Comparison of ENCODE assay signal across 1 cellular context in the genomic region with DNA sequence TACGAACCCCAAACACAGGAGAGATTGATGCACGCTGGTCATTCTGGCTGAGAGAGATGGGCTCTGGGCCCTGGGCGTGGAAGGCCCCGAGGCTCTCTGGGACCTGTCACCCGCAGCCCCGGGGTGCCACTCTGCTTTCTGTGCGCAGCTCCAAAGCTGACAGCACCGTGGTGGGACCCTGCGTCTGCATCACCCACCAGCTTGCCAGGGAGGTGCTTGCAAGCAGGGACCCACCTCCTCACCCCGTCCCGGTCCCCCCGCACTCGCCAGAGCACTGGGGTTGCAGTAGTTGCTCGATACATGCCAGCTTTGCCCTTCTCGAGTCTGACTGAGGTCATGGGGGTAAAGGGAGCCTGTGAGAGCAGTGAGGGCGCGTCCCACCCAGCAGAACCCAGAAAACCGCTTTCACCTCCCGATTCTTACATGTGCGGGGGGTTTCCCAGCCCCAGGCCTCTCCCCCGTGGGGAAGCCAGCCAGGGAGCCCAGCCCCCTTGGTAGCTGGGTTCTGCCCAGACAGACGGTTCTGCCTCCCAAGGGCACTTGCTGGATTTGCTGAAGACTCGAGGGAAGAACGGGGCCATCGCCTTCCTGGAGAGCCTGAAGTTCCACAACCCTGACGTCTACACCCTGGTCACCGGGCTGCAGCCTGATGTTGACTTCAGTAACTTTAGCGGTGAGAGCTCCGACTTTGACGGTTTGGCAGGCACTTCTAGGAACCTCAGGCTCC.
TF ChIP-seq lines count a peak whose summit lies in the region.

No MANE protein-coding gene starts in this region.

TF ChIP-seq in H1, 55 proteins besides CTCF, POLR2A, EP300 and RAD21:
- no peak for TF ChIP-seq TAF7 (optimal IDR thresholded peaks at IDR 0.05; ENCODE audit: borderline replicate concordance, low read depth, low read length)
- no peak for TF ChIP-seq EZH2 (IDR thresholded peaks at IDR 0.05; ENCODE audit: low read depth, low read length, severe bottlenecking)
- TF ChIP-seq BACH1 (IDR thresholded peaks at IDR 0.05; ENCODE audit: low read length) = no peak
- no peak for TF ChIP-seq JUND (IDR thresholded peaks at IDR 0.05; ENCODE audit: low read length)
- TF ChIP-seq TEAD4 (IDR thresholded peaks at IDR 0.05; ENCODE audit: low read depth, low read length) = no peak
- TF ChIP-seq KDM1A (IDR thresholded peaks at IDR 0.05; ENCODE audit: borderline replicate concordance, low read length) = no peak
- no peak for TF ChIP-seq CBX8 (IDR thresholded peaks at IDR 0.05; ENCODE audit: borderline replicate concordance, low read depth, low read length)
- no peak for TF ChIP-seq MAFK (IDR thresholded peaks at IDR 0.05; ENCODE audit: low read depth, low read length)
- no peak for TF ChIP-seq SIN3A (conservative IDR thresholded peaks at IDR 0.05 in 1 of 2, IDR thresholded peaks at IDR 0.05 in 1 of 2; ENCODE audit: low read depth in 1 of 2, low read length in 2 of 2)
- TF ChIP-seq SP4 (IDR thresholded peaks at IDR 0.05; ENCODE audit: low read length) = no peak
- TF ChIP-seq JUN (IDR thresholded peaks at IDR 0.05; ENCODE audit: low read depth, low read length) = no peak
- no peak for TF ChIP-seq ASH2L (IDR thresholded peaks at IDR 0.05; ENCODE audit: low read length)
- TF ChIP-seq SP2 (IDR thresholded peaks at IDR 0.05; ENCODE audit: low read length) = no peak
- TF ChIP-seq, protein P1, sequence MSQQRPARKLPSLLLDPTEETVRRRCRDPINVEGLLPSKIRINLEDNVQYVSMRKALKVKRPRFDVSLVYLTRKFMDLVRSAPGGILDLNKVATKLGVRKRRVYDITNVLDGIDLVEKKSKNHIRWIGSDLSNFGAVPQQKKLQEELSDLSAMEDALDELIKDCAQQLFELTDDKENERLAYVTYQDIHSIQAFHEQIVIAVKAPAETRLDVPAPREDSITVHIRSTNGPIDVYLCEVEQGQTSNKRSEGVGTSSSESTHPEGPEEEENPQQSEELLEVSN (IDR thresholded peaks at IDR 0.05) = no peak
- TF ChIP-seq, protein P2, sequence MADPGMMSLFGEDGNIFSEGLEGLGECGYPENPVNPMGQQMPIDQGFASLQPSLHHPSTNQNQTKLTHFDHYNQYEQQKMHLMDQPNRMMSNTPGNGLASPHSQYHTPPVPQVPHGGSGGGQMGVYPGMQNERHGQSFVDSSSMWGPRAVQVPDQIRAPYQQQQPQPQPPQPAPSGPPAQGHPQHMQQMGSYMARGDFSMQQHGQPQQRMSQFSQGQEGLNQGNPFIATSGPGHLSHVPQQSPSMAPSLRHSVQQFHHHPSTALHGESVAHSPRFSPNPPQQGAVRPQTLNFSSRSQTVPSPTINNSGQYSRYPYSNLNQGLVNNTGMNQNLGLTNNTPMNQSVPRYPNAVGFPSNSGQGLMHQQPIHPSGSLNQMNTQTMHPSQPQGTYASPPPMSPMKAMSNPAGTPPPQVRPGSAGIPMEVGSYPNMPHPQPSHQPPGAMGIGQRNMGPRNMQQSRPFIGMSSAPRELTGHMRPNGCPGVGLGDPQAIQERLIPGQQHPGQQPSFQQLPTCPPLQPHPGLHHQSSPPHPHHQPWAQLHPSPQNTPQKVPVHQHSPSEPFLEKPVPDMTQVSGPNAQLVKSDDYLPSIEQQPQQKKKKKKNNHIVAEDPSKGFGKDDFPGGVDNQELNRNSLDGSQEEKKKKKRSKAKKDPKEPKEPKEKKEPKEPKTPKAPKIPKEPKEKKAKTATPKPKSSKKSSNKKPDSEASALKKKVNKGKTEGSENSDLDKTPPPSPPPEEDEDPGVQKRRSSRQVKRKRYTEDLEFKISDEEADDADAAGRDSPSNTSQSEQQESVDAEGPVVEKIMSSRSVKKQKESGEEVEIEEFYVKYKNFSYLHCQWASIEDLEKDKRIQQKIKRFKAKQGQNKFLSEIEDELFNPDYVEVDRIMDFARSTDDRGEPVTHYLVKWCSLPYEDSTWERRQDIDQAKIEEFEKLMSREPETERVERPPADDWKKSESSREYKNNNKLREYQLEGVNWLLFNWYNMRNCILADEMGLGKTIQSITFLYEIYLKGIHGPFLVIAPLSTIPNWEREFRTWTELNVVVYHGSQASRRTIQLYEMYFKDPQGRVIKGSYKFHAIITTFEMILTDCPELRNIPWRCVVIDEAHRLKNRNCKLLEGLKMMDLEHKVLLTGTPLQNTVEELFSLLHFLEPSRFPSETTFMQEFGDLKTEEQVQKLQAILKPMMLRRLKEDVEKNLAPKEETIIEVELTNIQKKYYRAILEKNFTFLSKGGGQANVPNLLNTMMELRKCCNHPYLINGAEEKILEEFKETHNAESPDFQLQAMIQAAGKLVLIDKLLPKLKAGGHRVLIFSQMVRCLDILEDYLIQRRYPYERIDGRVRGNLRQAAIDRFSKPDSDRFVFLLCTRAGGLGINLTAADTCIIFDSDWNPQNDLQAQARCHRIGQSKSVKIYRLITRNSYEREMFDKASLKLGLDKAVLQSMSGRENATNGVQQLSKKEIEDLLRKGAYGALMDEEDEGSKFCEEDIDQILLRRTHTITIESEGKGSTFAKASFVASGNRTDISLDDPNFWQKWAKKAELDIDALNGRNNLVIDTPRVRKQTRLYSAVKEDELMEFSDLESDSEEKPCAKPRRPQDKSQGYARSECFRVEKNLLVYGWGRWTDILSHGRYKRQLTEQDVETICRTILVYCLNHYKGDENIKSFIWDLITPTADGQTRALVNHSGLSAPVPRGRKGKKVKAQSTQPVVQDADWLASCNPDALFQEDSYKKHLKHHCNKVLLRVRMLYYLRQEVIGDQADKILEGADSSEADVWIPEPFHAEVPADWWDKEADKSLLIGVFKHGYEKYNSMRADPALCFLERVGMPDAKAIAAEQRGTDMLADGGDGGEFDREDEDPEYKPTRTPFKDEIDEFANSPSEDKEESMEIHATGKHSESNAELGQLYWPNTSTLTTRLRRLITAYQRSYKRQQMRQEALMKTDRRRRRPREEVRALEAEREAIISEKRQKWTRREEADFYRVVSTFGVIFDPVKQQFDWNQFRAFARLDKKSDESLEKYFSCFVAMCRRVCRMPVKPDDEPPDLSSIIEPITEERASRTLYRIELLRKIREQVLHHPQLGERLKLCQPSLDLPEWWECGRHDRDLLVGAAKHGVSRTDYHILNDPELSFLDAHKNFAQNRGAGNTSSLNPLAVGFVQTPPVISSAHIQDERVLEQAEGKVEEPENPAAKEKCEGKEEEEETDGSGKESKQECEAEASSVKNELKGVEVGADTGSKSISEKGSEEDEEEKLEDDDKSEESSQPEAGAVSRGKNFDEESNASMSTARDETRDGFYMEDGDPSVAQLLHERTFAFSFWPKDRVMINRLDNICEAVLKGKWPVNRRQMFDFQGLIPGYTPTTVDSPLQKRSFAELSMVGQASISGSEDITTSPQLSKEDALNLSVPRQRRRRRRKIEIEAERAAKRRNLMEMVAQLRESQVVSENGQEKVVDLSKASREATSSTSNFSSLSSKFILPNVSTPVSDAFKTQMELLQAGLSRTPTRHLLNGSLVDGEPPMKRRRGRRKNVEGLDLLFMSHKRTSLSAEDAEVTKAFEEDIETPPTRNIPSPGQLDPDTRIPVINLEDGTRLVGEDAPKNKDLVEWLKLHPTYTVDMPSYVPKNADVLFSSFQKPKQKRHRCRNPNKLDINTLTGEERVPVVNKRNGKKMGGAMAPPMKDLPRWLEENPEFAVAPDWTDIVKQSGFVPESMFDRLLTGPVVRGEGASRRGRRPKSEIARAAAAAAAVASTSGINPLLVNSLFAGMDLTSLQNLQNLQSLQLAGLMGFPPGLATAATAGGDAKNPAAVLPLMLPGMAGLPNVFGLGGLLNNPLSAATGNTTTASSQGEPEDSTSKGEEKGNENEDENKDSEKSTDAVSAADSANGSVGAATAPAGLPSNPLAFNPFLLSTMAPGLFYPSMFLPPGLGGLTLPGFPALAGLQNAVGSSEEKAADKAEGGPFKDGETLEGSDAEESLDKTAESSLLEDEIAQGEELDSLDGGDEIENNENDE (IDR thresholded peaks at IDR 0.05; ENCODE audit: insufficient replicate concordance, low read length) = no peak
- no peak for TF ChIP-seq KDM4A (IDR thresholded peaks at IDR 0.05; ENCODE audit: low read depth, low read length, severe bottlenecking)
- no peak for TF ChIP-seq SAP30 (IDR thresholded peaks at IDR 0.05; ENCODE audit: insufficient read depth, insufficient replicate concordance, low read length)
- TF ChIP-seq BRCA1 (IDR thresholded peaks at IDR 0.05; ENCODE audit: low read depth, low read length) = no peak
- TF ChIP-seq KDM5A (IDR thresholded peaks at IDR 0.05; ENCODE audit: low read length) = no peak
- TF ChIP-seq CHD1 (IDR thresholded peaks at IDR 0.05; ENCODE audit: low read depth, low read length) = no peak
